11 cellular contexts compared by ENCODE assay signal in the genomic region with DNA sequence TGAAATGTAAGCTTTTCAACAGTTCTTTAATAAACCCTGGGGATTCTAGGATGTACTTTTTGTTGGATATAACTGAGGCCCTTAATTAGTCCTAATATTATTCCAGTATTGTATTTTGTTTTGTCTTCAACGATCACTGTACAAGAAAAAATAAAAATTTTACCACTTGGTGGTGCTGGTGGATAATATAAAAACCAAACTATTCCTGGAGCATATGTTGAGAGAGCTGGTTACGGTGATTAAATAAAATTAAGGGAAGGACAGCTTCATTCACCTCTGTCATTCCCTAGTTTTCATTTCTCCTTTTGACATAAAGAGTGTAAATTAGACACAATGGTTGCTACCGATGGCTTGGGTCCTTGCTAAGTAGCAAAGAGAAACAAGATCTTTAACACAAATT.
DNase-seq lines count a peak whose midpoint lies in the region; ATAC-seq and TF ChIP-seq lines count a peak whose summit lies in the region.
"Had no signal": no experiment of that assay in that cellular context is flagged by ENCODE, and none has a peak within 500 bp of the region (broad histone marks: within the 10 kb centered on the region; RNA-seq: fewer than 3 reads in every experiment).

No MANE protein-coding gene starts in this region.

- H3K4me1 Mint-ChIP-seq in activated CD8-positive, alpha-beta T cell treated with anti-CD3 and anti-CD28 coated beads for 36 hours (ENCODE audit: low read depth): no peaks in the 10 kb centered on the region

- H3K9me3 Mint-ChIP-seq in activated CD8-positive, alpha-beta T cell treated with anti-CD3 and anti-CD28 coated beads for 36 hours: peaks cover under 1% of the 10 kb centered on the region

- DNase-seq in A172 (ENCODE audit: low spot score) (peak; percentile 38), HT-29 (ENCODE audit: low spot score) (peak; percentile 72), epithelial cell of proximal tubule (ENCODE audit: low read depth) (peak; percentile 3), foreskin fibroblast (no peak), right atrium auricular region (ENCODE audit: low spot score) (no peak)
- no peak for DNase-seq in activated CD8-positive, alpha-beta T cell treated with anti-CD3 and anti-CD28 coated beads for 36 hours
- DNase-seq: Calu3 had no signal

- no peaks in the 10 kb centered on the region for H3K9me3 ChIP-seq in OCI-LY1 (ENCODE audit: low read length)
- no peaks in the 10 kb centered on the region for H3K9me3 ChIP-seq in right atrium auricular region
- H3K9me3 ChIP-seq: neutrophil, thoracic aorta had no signal

- peaks cover 6% of the 10 kb centered on the region for H3K4me1 ChIP-seq in OCI-LY1 (ENCODE audit: insufficient read depth, low read length, severe bottlenecking)
- H3K4me1 ChIP-seq in right atrium auricular region: no peaks in the 10 kb centered on the region

- H3K4me3 Mint-ChIP-seq in activated CD8-positive, alpha-beta T cell treated with anti-CD3 and anti-CD28 coated beads for 36 hours: no peak overlapping the region

- CTCF ChIA-PET in activated CD8-positive, alpha-beta T cell treated with anti-CD3 and anti-CD28 coated beads for 36 hours (lab: Charles Lee): no interaction called here

- H3K36me3 ChIP-seq in OCI-LY1 (ENCODE audit: insufficient read depth, low read length): no peaks in the 10 kb centered on the region
- H3K36me3 ChIP-seq in right atrium auricular region: no peaks in the 10 kb centered on the region
- H3K36me3 ChIP-seq: neutrophil, thoracic aorta had no signal

- POLR2A ChIA-PET in activated CD8-positive, alpha-beta T cell treated with anti-CD3 and anti-CD28 coated beads for 36 hours (lab: Charles Lee): no interaction called here

- no peaks in the 10 kb centered on the region for H3K27me3 Mint-ChIP-seq in activated CD8-positive, alpha-beta T cell treated with anti-CD3 and anti-CD28 coated beads for 36 hours

- H3K36me3 Mint-ChIP-seq in activated CD8-positive, alpha-beta T cell treated with anti-CD3 and anti-CD28 coated beads for 36 hours (ENCODE audit: low read depth): no peaks in the 10 kb centered on the region

- H3K9ac ChIP-seq in OCI-LY1 (ENCODE audit: low read length): no peak overlapping the region; the same call in 1 of the 2 replicates

- H3K9me2 ChIP-seq in OCI-LY1 (ENCODE audit: low read depth, low read length): no peaks in the 10 kb centered on the region

- H3F3A ChIP-seq in OCI-LY1 (ENCODE audit: insufficient read depth, low read length): no peaks in the 10 kb centered on the region

- H3K27ac ChIP-seq in OCI-LY1 (ENCODE audit: low read depth, low read length, poor library complexity, severe bottlenecking): no peak overlapping the region
- no peak overlapping the region for H3K27ac ChIP-seq in right atrium auricular region
- H3K27ac ChIP-seq: neutrophil, thoracic aorta had no signal

- H3K4me2 ChIP-seq in OCI-LY1 (ENCODE audit: low read length): peak overlapping the region; percentile 53

- H3K27me3 ChIP-seq in OCI-LY1 (ENCODE audit: insufficient read depth, low read length) (no peaks in the 10 kb centered on the region), right atrium auricular region (no peaks in the 10 kb centered on the region)
- H3K27me3 ChIP-seq: neutrophil had no signal

- intact Hi-C loops in activated CD8-positive, alpha-beta T cell treated with anti-CD3 and anti-CD28 coated beads for 36 hours (cut with micrococcal nuclease): no loop called here

- no peak for ATAC-seq in HG02973 (IDR thresholded peaks at IDR 0.05; ENCODE audit: unreplicated experiment)
- ATAC-seq in activated CD8-positive, alpha-beta T cell treated with anti-CD3 and anti-CD28 coated beads for 36 hours: no peak

- H3K79me2 ChIP-seq in OCI-LY1 (ENCODE audit: insufficient read depth, low read length): no peaks in the 10 kb centered on the region

- peak overlapping the region; percentile 41 for H3K4me3 ChIP-seq in OCI-LY1 (ENCODE audit: low read depth, low read length, poor library complexity, severe bottlenecking)
- peak overlapping the region; percentile 25 for H3K4me3 ChIP-seq in epithelial cell of proximal tubule (ENCODE audit: low read depth, low read length)
- peak overlapping the region in 1 of 2 donors; percentile 16 for H3K4me3 ChIP-seq in foreskin fibroblast (ENCODE audit: low read depth in 1 of 2, low read length in 2 of 2)
- no peak overlapping the region for H3K4me3 ChIP-seq in right atrium auricular region
- H3K4me3 ChIP-seq: thoracic aorta had no signal

- peak overlapping the region; percentile 81; the same call in 1 of the 2 replicates for H2AFZ ChIP-seq in OCI-LY1 (ENCODE audit: low read length)

- TF ChIP-seq CTCF in OCI-LY1 (IDR thresholded peaks at IDR 0.05; ENCODE audit: low read length) (peak; percentile 56; the same call in 1 of the 2 replicates), epithelial cell of proximal tubule (conservative IDR thresholded peaks at IDR 0.05; ENCODE audit: low read depth, low read length) (peak; percentile 42), foreskin fibroblast (IDR thresholded peaks at IDR 0.05; ENCODE audit: low read depth, low read length) (no peak), right atrium auricular region (IDR thresholded peaks at IDR 0.05) (peak in 1 of 2 donors; percentile 40)
- no peak for TF ChIP-seq CTCF in activated CD8-positive, alpha-beta T cell treated with anti-CD3 and anti-CD28 coated beads for 36 hours (IDR thresholded peaks at IDR 0.05)

- no peak overlapping the region for H3K27ac Mint-ChIP-seq in activated CD8-positive, alpha-beta T cell treated with anti-CD3 and anti-CD28 coated beads for 36 hours

- no peaks in the 10 kb centered on the region for H4K20me1 ChIP-seq in OCI-LY1 (ENCODE audit: insufficient read depth, low read length)

Comparison
In these comparisons a context has a peak if more than half of its experiments do, and no peak if none do; other contexts are left out.
1. DNase-seq: peak in A172 (single experiment), HT-29 (single experiment) and epithelial cell of proximal tubule (single experiment); none in foreskin fibroblast (0 of 2), activated CD8-positive, alpha-beta T cell treated with anti-CD3 and anti-CD28 coated beads for 36 hours (single experiment) and right atrium auricular region (single experiment).
2. H3K4me3 ChIP-seq: peak in OCI-LY1 (single experiment) and epithelial cell of proximal tubule (single experiment); none in right atrium auricular region (0 of 2).
3. CTCF ChIP-seq: peak in OCI-LY1 (single experiment) and epithelial cell of proximal tubule (single experiment); none in foreskin fibroblast (single experiment) and activated CD8-positive, alpha-beta T cell treated with anti-CD3 and anti-CD28 coated beads for 36 hours (single experiment).